Comparison of ENCODE assay signal across 4 cellular contexts in genomic region chr22:32263678-32264077, GRCh38. TPM values are rescaled to one million over a fixed set of nuclear protein-coding genes. Genes with fewer than 3 reads are reported as not detected.
"Had no signal": no experiment of that assay in that cellular context is flagged by ENCODE, and none has a peak within 500 bp of the region (broad histone marks: within the 10 kb centered on the region; RNA-seq: fewer than 3 reads in every experiment).

No MANE protein-coding gene starts in this region.

RNA-seq across cellular contexts. Expression of gene SLC5A4, which starts 8.5 kb away (rescaled TPM):
- total RNA-seq: LHCN-M2, M059J, MCF 10A, NCI-H460 had no signal

RNA-seq across cellular contexts. Expression of gene RFPL2, which starts 58.8 kb away (rescaled TPM):
- total RNA-seq: LHCN-M2, M059J, MCF 10A had no signal
